ENCODE assay signal across 8 cellular contexts in genomic region chr1:31937300-31938183, GRCh38. TPM values are rescaled to one million over a fixed set of nuclear protein-coding genes. Genes with fewer than 3 reads are reported as not detected.
DNase-seq lines count a peak whose midpoint lies in the region; ATAC-seq and TF ChIP-seq lines count a peak whose summit lies in the region.

No MANE protein-coding gene starts in this region.

- TF ChIP-seq CTCF in foreskin keratinocyte (conservative IDR thresholded peaks at IDR 0.05) = no peak

- H3K36me3 ChIP-seq in neuron (ENCODE audit: insufficient read depth, low read length) = no peaks in the 10 kb centered on the region

- no peaks in the 10 kb centered on the region for H3K27me3 ChIP-seq in foreskin keratinocyte
- H3K27me3 ChIP-seq in neuron (ENCODE audit: insufficient read depth, low read length) = no peaks in the 10 kb centered on the region

- no peak overlapping the region for H2AFZ ChIP-seq in neuron (ENCODE audit: low read depth, low read length)

- H3K4me3 ChIP-seq in neuron (ENCODE audit: low read length) = peak overlapping the region; percentile 73

- H3K27ac ChIP-seq in foreskin keratinocyte = peak overlapping the region; percentile 89

- peak; percentile 25 for ATAC-seq in HG02840 (IDR thresholded peaks at IDR 0.05; ENCODE audit: low FRiP score, unreplicated experiment)
- peak; percentile 17 for ATAC-seq in foreskin keratinocyte

- DNase-seq in NCI-H146 (lab: John Stamatoyannopoulos, UW) = peak; percentile 41
- DNase-seq in NCI-H146 treated with DMSO at 0.1 percent for 48 hours (lab: John Stamatoyannopoulos, UW; ENCODE audit: unreplicated experiment) = no peak
- peak; percentile 78 for DNase-seq in activated gamma-delta T cell (lab: John Stamatoyannopoulos, UW)
- no peak for DNase-seq in foreskin keratinocyte
- DNase-seq in superior temporal gyrus (ENCODE audit: extremely low spot score) = peak; percentile 71

- peaks cover 34% of the 10 kb centered on the region for H3K4me1 ChIP-seq in foreskin keratinocyte
- H3K4me1 ChIP-seq in neuron (ENCODE audit: insufficient read depth, low read length) = peaks cover 25% of the 10 kb centered on the region

- H3K9me3 ChIP-seq in neuron (ENCODE audit: low read length) = no peaks in the 10 kb centered on the region

TF ChIP-seq in PFSK-1, 5 proteins besides CTCF, POLR2A, EP300 and RAD21:
- TF ChIP-seq POLR2AphosphoS5 (IDR thresholded peaks at IDR 0.05; ENCODE audit: low read depth, low read length) = no peak
- 0 out of 2 replicates have a peak, but pooled peaks have one; percentile 19 for TF ChIP-seq TAF1 (IDR thresholded peaks at IDR 0.05; ENCODE audit: borderline replicate concordance, insufficient read depth, low read length)

RNA-seq across cellular contexts. Expression of gene PTP4A2, which starts 0.6 kb away (rescaled TPM):
- 121 TPM for polyA plus RNA-seq in PFSK-1 (2012; ENCODE audit: insufficient read length, low read depth)
- 251 and 254 TPM in 2 replicates for total RNA-seq in foreskin keratinocyte
- 130 and 148 TPM in 2 replicates for polyA plus RNA-seq in foreskin keratinocyte

Comparison
In these comparisons a context has a peak if more than half of its experiments do, and no peak if none do; other contexts are left out.
1. DNase-seq: peak in NCI-H146 (single experiment), activated gamma-delta T cell (single experiment) and superior temporal gyrus (single experiment); none in NCI-H146 treated with DMSO at 0.1 percent for 48 hours (single experiment) and foreskin keratinocyte (0 of 2).